ENCODE assay signal across 11 cellular contexts in genomic region chr5:37859805-37860204, GRCh38. TPM values are rescaled to one million over a fixed set of nuclear protein-coding genes. Genes with fewer than 3 reads are reported as not detected.
DNase-seq lines count a peak whose midpoint lies in the region; ATAC-seq and TF ChIP-seq lines count a peak whose summit lies in the region.
"Had no signal": no experiment of that assay in that cellular context is flagged by ENCODE, and none has a peak within 500 bp of the region (broad histone marks: within the 10 kb centered on the region; RNA-seq: fewer than 3 reads in every experiment).

No MANE protein-coding gene starts in this region.

- no peak overlapping the region for H3K18ac ChIP-seq in mesenchymal stem cell (ENCODE audit: low read depth in 1 of 2, low read length in 2 of 2)

- DNase-seq in GDM1 (lab: John Stamatoyannopoulos, UW) (peak; percentile 4), Kasumi-1 (lab: John Stamatoyannopoulos, UW) (peak; percentile 37 to 58), RWPE1 (ENCODE audit: low spot score) (no peak), osteoblast (ENCODE audit: insufficient read length, low spot score, missing footprints) (no peak), pons (ENCODE audit: low spot score) (no peak), mesenchymal stem cell (no peak)
- DNase-seq: ACHN, NCI-H510A, substantia nigra had no signal

- no peaks in the 10 kb centered on the region for H3K79me1 ChIP-seq in mesenchymal stem cell (replicated peaks; ENCODE audit: low read length, poor library complexity, severe bottlenecking)

- no peak overlapping the region for H3K23ac ChIP-seq in mesenchymal stem cell (ENCODE audit: low read length in 2 of 2)

- peak; percentile 95 for ATAC-seq in GM19397 (IDR thresholded peaks at IDR 0.05; ENCODE audit: unreplicated experiment)
- peak; percentile 97 for ATAC-seq in HG02885 (IDR thresholded peaks at IDR 0.05; ENCODE audit: poor library complexity, unreplicated experiment)

- POLR2A ChIA-PET in RWPE1 (lab: Yijun Ruan, JAX; ENCODE audit: low non-redundant PET): no interaction called here

- H2BK12ac ChIP-seq in mesenchymal stem cell (ENCODE audit: low read length in 2 of 2): no peak overlapping the region

- H2BK5ac ChIP-seq in mesenchymal stem cell (ENCODE audit: low read depth, low read length, poor library complexity, severe bottlenecking): no peak overlapping the region

- CTCF ChIA-PET in RWPE1 (lab: Yijun Ruan, JAX): no interaction called here

- H3K14ac ChIP-seq in mesenchymal stem cell (ENCODE audit: low read length in 2 of 2): no peak overlapping the region

- no peak for TF ChIP-seq CTCF in RWPE1 (conservative IDR thresholded peaks at IDR 0.05; ENCODE audit: low read depth)
- TF ChIP-seq CTCF in osteoblast (IDR thresholded peaks at IDR 0.05; ENCODE audit: extremely low read depth, low read depth, low read length): no peak

- H3K9me3 ChIP-seq in osteoblast (ENCODE audit: low read depth, low read length) (no peaks in the 10 kb centered on the region), mesenchymal stem cell (ENCODE audit: control insufficient read depth, low read length) (peaks cover under 1% of the 10 kb centered on the region)

- no peaks in the 10 kb centered on the region for H3K79me2 ChIP-seq in osteoblast (ENCODE audit: insufficient read depth, low read length)

- no peak overlapping the region for H4K8ac ChIP-seq in mesenchymal stem cell (ENCODE audit: low read length)

- H3K4ac ChIP-seq in mesenchymal stem cell (ENCODE audit: low read depth in 1 of 2, low read length in 2 of 2): no peak overlapping the region

- H3K27me3 ChIP-seq in osteoblast (ENCODE audit: insufficient read depth, low read length) (peaks cover 30% of the 10 kb centered on the region), mesenchymal stem cell (ENCODE audit: control insufficient read depth in 1 of 2, insufficient read depth in 1 of 2, low read length in 2 of 2) (peaks cover 5 to 80% of the 10 kb centered on the region in 2 experiments)

- no peak overlapping the region for H3K9ac ChIP-seq in mesenchymal stem cell (ENCODE audit: low read length)

- no peak overlapping the region for H3K27ac ChIP-seq in RWPE1
- no peak overlapping the region for H3K27ac ChIP-seq in osteoblast (ENCODE audit: low read depth, low read length)
- no peak overlapping the region for H3K27ac ChIP-seq in mesenchymal stem cell (ENCODE audit: low read length, poor library complexity, severe bottlenecking)

- H2AFZ ChIP-seq in osteoblast (ENCODE audit: low read length): no peak overlapping the region
- H2AFZ ChIP-seq in mesenchymal stem cell (ENCODE audit: low read depth, low read length): no peak overlapping the region

- WGBS in mesenchymal stem cell: 79% methylated on average over 2 of the region's 4 CpGs

- no peaks in the 10 kb centered on the region for H3K4me1 ChIP-seq in osteoblast (ENCODE audit: insufficient read depth, low read length)
- H3K4me1 ChIP-seq in mesenchymal stem cell (ENCODE audit: control insufficient read depth, insufficient read depth, low read depth, low read length): no peaks in the 10 kb centered on the region

- H2BK15ac ChIP-seq in mesenchymal stem cell (ENCODE audit: low read depth, poor library complexity, severe bottlenecking): no peak overlapping the region

- H4K20me1 ChIP-seq in osteoblast (ENCODE audit: insufficient read depth, low read length): no peaks in the 10 kb centered on the region

- H4K91ac ChIP-seq in mesenchymal stem cell (ENCODE audit: low read length): no peak overlapping the region

- no peak overlapping the region for H2AK5ac ChIP-seq in mesenchymal stem cell (ENCODE audit: low read length, severe bottlenecking)

- H3K4me2 ChIP-seq in osteoblast (ENCODE audit: insufficient read depth, low read length): no peak overlapping the region
- no peak overlapping the region for H3K4me2 ChIP-seq in mesenchymal stem cell (ENCODE audit: low read length, poor library complexity, severe bottlenecking)

- no peaks in the 10 kb centered on the region for H3K36me3 ChIP-seq in osteoblast (ENCODE audit: insufficient read depth, low read length)
- no peaks in the 10 kb centered on the region for H3K36me3 ChIP-seq in mesenchymal stem cell (ENCODE audit: control insufficient read depth in 1 of 2, insufficient read depth in 2 of 2, low read depth in 1 of 2, low read length in 2 of 2)

- H3K4me3 ChIP-seq in osteoblast (ENCODE audit: insufficient read depth, low read length): no peak overlapping the region
- no peak overlapping the region for H3K4me3 ChIP-seq in mesenchymal stem cell (ENCODE audit: insufficient read depth in 1 of 2, low read depth in 1 of 2, low read length in 2 of 2)

- H2BK120ac ChIP-seq in mesenchymal stem cell (ENCODE audit: low read depth, low read length): no peak overlapping the region

RNA-seq across cellular contexts. Expression of gene GDNF, which starts 20.0 kb away (rescaled TPM):
- total RNA-seq in osteoblast: 5.0 and 6.2 TPM in 2 replicates
- polyA plus RNA-seq in mesenchymal stem cell (2013, experiment 1 of 2): 7.8 TPM
- polyA plus RNA-seq in mesenchymal stem cell (2013, experiment 2 of 2): 7.9 TPM

Comparison
In these comparisons a context has a peak if more than half of its experiments do, and no peak if none do; other contexts are left out.
1. DNase-seq: peak in GDM1 (single experiment) and Kasumi-1 (2 of 2); none in RWPE1 (single experiment), osteoblast (single experiment), pons (single experiment) and mesenchymal stem cell (single experiment).